In genomic region chr1:197195100-197195499, GRCh38 we compare ENCODE assay signal across 26 cellular contexts. TPM values are rescaled to one million over a fixed set of nuclear protein-coding genes. Genes with fewer than 3 reads are reported as not detected.
A peak's percentile ranks its signal among the peaks of the same experiment; 100 is the strongest.
DNase-seq lines count a peak whose midpoint lies in the region; ATAC-seq and TF ChIP-seq lines count a peak whose summit lies in the region.
"Had no signal": no experiment of that assay in that cellular context is flagged by ENCODE, and none has a peak within 500 bp of the region (broad histone marks: within the 10 kb centered on the region; RNA-seq: fewer than 3 reads in every experiment).

No MANE protein-coding gene starts in this region.

- no peak overlapping the region for H3K4me3 ChIP-seq in GM23338
- peak overlapping the region in 1 of 2 experiments; percentile 39; a peak in 2 of 4 replicates for H3K4me3 ChIP-seq in SK-N-SH (ENCODE audit: low read depth in 2 of 2, low read length in 1 of 2)
- no peak overlapping the region for H3K4me3 ChIP-seq in fibroblast of lung (replicated peaks in 1 of 4; ENCODE audit: control extremely low read depth in 1 of 4, insufficient read depth in 1 of 4, low read depth in 3 of 4, low read length in 4 of 4)
- H3K4me3 ChIP-seq in skeletal muscle satellite cell (ENCODE audit: low read length) = peak overlapping the region; percentile 49
- H3K4me3 ChIP-seq in right lobe of liver = no peak overlapping the region
- no peak overlapping the region for H3K4me3 ChIP-seq in CD8-positive, alpha-beta memory T cell (ENCODE audit: low read length)
- no peak overlapping the region for H3K4me3 ChIP-seq in tibial artery
- H3K4me3 ChIP-seq: suprapubic skin had no signal

- H3K27me3 Mint-ChIP-seq in GM23338 (ENCODE audit: insufficient read depth, low read depth, poor library complexity) = no peaks in the 10 kb centered on the region
- H3K27me3 Mint-ChIP-seq in CD8-positive, alpha-beta memory T cell = no peaks in the 10 kb centered on the region
- H3K27me3 Mint-ChIP-seq: activated naive CD8-positive, alpha-beta T cell treated with anti-CD3 and anti-CD28 coated beads, Interleukin-2, amount 10 ng/mL, durations not matched to agents 7 days and 5 days; naive thymus-derived CD8-positive, alpha-beta T cell had no signal

- H3K9me3 Mint-ChIP-seq in GM23338 = no peaks in the 10 kb centered on the region
- no peaks in the 10 kb centered on the region for H3K9me3 Mint-ChIP-seq in CD8-positive, alpha-beta memory T cell
- H3K9me3 Mint-ChIP-seq: activated naive CD8-positive, alpha-beta T cell treated with anti-CD3 and anti-CD28 coated beads, Interleukin-2, amount 10 ng/mL, durations not matched to agents 7 days and 5 days; naive thymus-derived CD8-positive, alpha-beta T cell; WTC11 had no signal

- intact Hi-C loops in right lobe of liver (cut with DNase I) (no loop called here), tibial artery (cut with DNase I; ENCODE audit: low total_unique reads) (no loop called here)

- H3K4me1 ChIP-seq in GM23338 (ENCODE audit: insufficient read depth) (peaks cover 40% of the 10 kb centered on the region), SK-N-SH (ENCODE audit: control insufficient read depth in 1 of 2, insufficient read depth in 2 of 2, low read depth in 1 of 2, low read length in 1 of 2) (peaks cover 19 to 28% of the 10 kb centered on the region in 2 experiments; a peak in 2 of 4 replicates), fibroblast of lung (ENCODE audit: control insufficient read depth, extremely low read depth, insufficient read depth, low read length) (no peaks in the 10 kb centered on the region), skeletal muscle satellite cell (ENCODE audit: control insufficient read depth, insufficient read depth, low read length) (peaks cover 31% of the 10 kb centered on the region), right lobe of liver (peaks cover 0 to 38% (median 5%) of the 10 kb centered on the region in 4 donors), tibial artery (peaks cover 0 to 63% (median 18%) of the 10 kb centered on the region in 4 donors)
- H3K4me1 ChIP-seq in CD8-positive, alpha-beta memory T cell (ENCODE audit: insufficient read depth, low read length) = peaks cover 52% of the 10 kb centered on the region

- no peak for TF ChIP-seq POLR2A in right lobe of liver (IDR thresholded peaks at IDR 0.05)

- POLR2A ChIA-PET in SK-N-SH (lab: Yijun Ruan, JAX) = no interaction called here
- POLR2A ChIA-PET in CD8-positive, alpha-beta memory T cell (lab: Charles Lee) = no interaction called here

- TF ChIP-seq EP300 in SK-N-SH (IDR thresholded peaks at IDR 0.05; ENCODE audit: borderline replicate concordance in 1 of 2, low read depth in 1 of 2, low read length in 1 of 2) = no peak

- H3K27me3 ChIP-seq in GM23338 (ENCODE audit: insufficient read depth) = no peaks in the 10 kb centered on the region
- no peaks in the 10 kb centered on the region for H3K27me3 ChIP-seq in SK-N-SH (ENCODE audit: insufficient read depth)
- no peaks in the 10 kb centered on the region for H3K27me3 ChIP-seq in fibroblast of lung (ENCODE audit: control insufficient read depth, insufficient read depth, low read length)
- no peaks in the 10 kb centered on the region for H3K27me3 ChIP-seq in skeletal muscle satellite cell (ENCODE audit: control insufficient read depth, insufficient read depth, low read length)
- H3K27me3 ChIP-seq in right lobe of liver = no peaks in the 10 kb centered on the region
- H3K27me3 ChIP-seq in CD8-positive, alpha-beta memory T cell (ENCODE audit: insufficient read depth, low read length, poor library complexity, severe bottlenecking) = no peaks in the 10 kb centered on the region
- no peaks in the 10 kb centered on the region for H3K27me3 ChIP-seq in tibial artery
- H3K27me3 ChIP-seq: brain microvascular endothelial cell, suprapubic skin had no signal

- H2AFZ ChIP-seq in GM23338 (no peak overlapping the region), SK-N-SH (ENCODE audit: low read depth) (no peak overlapping the region), fibroblast of lung (ENCODE audit: low read length) (no peak overlapping the region)
- H2AFZ ChIP-seq: parathyroid adenoma had no signal

- peaks cover 41% of the 10 kb centered on the region for H3K4me1 Mint-ChIP-seq in GM23338
- H3K4me1 Mint-ChIP-seq in CD8-positive, alpha-beta memory T cell = peaks cover 53 to 67% (median 64%) of the 10 kb centered on the region in 3 donors

- peaks cover 9% of the 10 kb centered on the region; the same call in 1 of the 2 replicates for H3K36me3 ChIP-seq in GM23338 (ENCODE audit: insufficient read depth)
- H3K36me3 ChIP-seq in SK-N-SH (replicated peaks in 1 of 2; ENCODE audit: control insufficient read depth in 1 of 2, insufficient read depth in 2 of 2, low read length in 1 of 2) = peaks cover 24 to 29% of the 10 kb centered on the region in 2 experiments
- no peaks in the 10 kb centered on the region for H3K36me3 ChIP-seq in fibroblast of lung (ENCODE audit: control insufficient read depth, insufficient read depth, low read length)
- peaks cover 6% of the 10 kb centered on the region for H3K36me3 ChIP-seq in skeletal muscle satellite cell (ENCODE audit: insufficient read depth, low read length)
- H3K36me3 ChIP-seq in right lobe of liver = no peaks in the 10 kb centered on the region
- H3K36me3 ChIP-seq in CD8-positive, alpha-beta memory T cell (ENCODE audit: insufficient read depth, low read length) = peaks cover 2% of the 10 kb centered on the region
- H3K36me3 ChIP-seq in tibial artery = peaks cover 7 to 14% (median 14%) of the 10 kb centered on the region in 3 donors

- TF ChIP-seq RAD21 in SK-N-SH (IDR thresholded peaks at IDR 0.05; ENCODE audit: low read length) = no peak

- H3F3A ChIP-seq in GM23338 (replicated peaks; ENCODE audit: low read depth) = no peaks in the 10 kb centered on the region
- no peaks in the 10 kb centered on the region for H3F3A ChIP-seq in SK-N-SH (replicated peaks; ENCODE audit: insufficient read depth)

- H3K9me2 ChIP-seq in GM23338 (ENCODE audit: insufficient read depth) = no peaks in the 10 kb centered on the region
- no peaks in the 10 kb centered on the region for H3K9me2 ChIP-seq in SK-N-SH

- DNase-seq in GM23338 (ENCODE audit: low spot score) = no peak
- no peak for DNase-seq in SK-N-SH
- DNase-seq in fibroblast of lung (ENCODE audit: low read depth in 2 of 2) = no peak
- no peak for DNase-seq in right lobe of liver
- DNase-seq in CD8-positive, alpha-beta memory T cell = no peak
- DNase-seq in tibial artery = no peak
- DNase-seq: activated CD4-positive, alpha-beta T cell treated with anti-CD3 and anti-CD28 coated beads, Interleukin-2, amount 50 U/mL, for 4 hours; activated CD8-positive, alpha-beta memory T cell treated with anti-CD3 and anti-CD28 coated beads, Interleukin-2, amount 50 U/mL, for 48 hours; activated effector memory CD4-positive, alpha-beta T cell treated with Interleukin-2 at 50 U/mL for 16 hours; activated naive CD8-positive, alpha-beta T cell treated with anti-CD3 and anti-CD28 coated beads, Interleukin-2, amount 10 ng/mL, durations not matched to agents 7 days and 5 days; brain microvascular endothelial cell; effector memory CD4-positive, alpha-beta T cell; glutamatergic neuron; GOT3; left colon; naive thymus-derived CD8-positive, alpha-beta T cell; NCI-H1417; NCI-H510A; right cardiac atrium; T-helper 9 cell had no signal

- H3K27ac ChIP-seq in GM23338 (ENCODE audit: low read depth) = no peak overlapping the region
- peak overlapping the region in 1 of 2 experiments; percentile 68; a peak in 3 of 4 replicates for H3K27ac ChIP-seq in SK-N-SH (ENCODE audit: low read depth in 2 of 2, low read length in 1 of 2)
- H3K27ac ChIP-seq in fibroblast of lung (ENCODE audit: insufficient read depth, low read length) = no peak overlapping the region
- no peak overlapping the region for H3K27ac ChIP-seq in right lobe of liver
- H3K27ac ChIP-seq in CD8-positive, alpha-beta memory T cell (ENCODE audit: low read depth, low read length) = no peak overlapping the region
- H3K27ac ChIP-seq in tibial artery = no peak overlapping the region
- H3K27ac ChIP-seq: brain microvascular endothelial cell, HL-60, parathyroid adenoma, RWPE1, suprapubic skin had no signal

- CTCF ChIA-PET in SK-N-SH (lab: Yijun Ruan, JAX) = no interaction called here
- CTCF ChIA-PET in CD8-positive, alpha-beta memory T cell (lab: Charles Lee) = interaction anchor here (1.7 kb wide), 1 partner anchor 15 kb away, joined by 4 read pairs; no protein-coding TSS in a partner anchor

- H3K36me3 Mint-ChIP-seq in GM23338 (ENCODE audit: low read depth) = peaks cover 3% of the 10 kb centered on the region; the same call in 2 of the 3 replicates
- peaks cover 0 to 10% (median 6%) of the 10 kb centered on the region in 3 donors for H3K36me3 Mint-ChIP-seq in CD8-positive, alpha-beta memory T cell

- peaks cover 76% of the 10 kb centered on the region for H3K79me2 ChIP-seq in GM23338 (replicated peaks; ENCODE audit: insufficient read depth)
- H3K79me2 ChIP-seq in SK-N-SH (ENCODE audit: insufficient read depth) = peaks cover 84% of the 10 kb centered on the region
- peaks cover 38% of the 10 kb centered on the region for H3K79me2 ChIP-seq in fibroblast of lung (ENCODE audit: control insufficient read depth, insufficient read depth, low read length)
- H3K79me2 ChIP-seq: parathyroid adenoma had no signal

- H4K20me1 ChIP-seq in GM23338 (replicated peaks; ENCODE audit: insufficient read depth) = no peaks in the 10 kb centered on the region
- no peaks in the 10 kb centered on the region for H4K20me1 ChIP-seq in SK-N-SH (ENCODE audit: insufficient read depth)
- H4K20me1 ChIP-seq in fibroblast of lung (ENCODE audit: control insufficient read depth, extremely low read depth, insufficient read depth, low read length) = no peaks in the 10 kb centered on the region

- no peak overlapping the region for H3K4me3 Mint-ChIP-seq in GM23338
- peak overlapping the region in 1 of 7 donors; percentile 53 for H3K4me3 Mint-ChIP-seq in CD8-positive, alpha-beta memory T cell
- H3K4me3 Mint-ChIP-seq: activated naive CD8-positive, alpha-beta T cell treated with anti-CD3 and anti-CD28 coated beads, Interleukin-2, amount 10 ng/mL, durations not matched to agents 7 days and 5 days had no signal

- ATAC-seq in GM23338 (no peak), right lobe of liver (no peak)
- ATAC-seq: left colon; naive thymus-derived CD8-positive, alpha-beta T cell; right cardiac atrium; WTC11 had no signal

- H3K4me2 ChIP-seq in GM23338 (peak overlapping the region; percentile 13; the same call in 1 of the 2 replicates), SK-N-SH (peak overlapping the region; percentile 67), fibroblast of lung (ENCODE audit: extremely low read depth, insufficient read depth, low read length) (peak overlapping the region; percentile 41), skeletal muscle satellite cell (ENCODE audit: low read length) (peak overlapping the region; percentile 70)

- H3K9me3 ChIP-seq in SK-N-SH = no peaks in the 10 kb centered on the region
- H3K9me3 ChIP-seq in fibroblast of lung (ENCODE audit: control insufficient read depth, insufficient read depth, low read depth, low read length) = no peaks in the 10 kb centered on the region
- no peaks in the 10 kb centered on the region for H3K9me3 ChIP-seq in skeletal muscle satellite cell (replicated peaks; ENCODE audit: low read length)
- no peaks in the 10 kb centered on the region for H3K9me3 ChIP-seq in right lobe of liver
- no peaks in the 10 kb centered on the region for H3K9me3 ChIP-seq in CD8-positive, alpha-beta memory T cell (ENCODE audit: low read length)
- no peaks in the 10 kb centered on the region for H3K9me3 ChIP-seq in tibial artery
- H3K9me3 ChIP-seq: suprapubic skin had no signal

- no peak overlapping the region; the same call in 1 of the 2 replicates for H3K27ac Mint-ChIP-seq in GM23338
- H3K27ac Mint-ChIP-seq in CD8-positive, alpha-beta memory T cell = peak overlapping the region in 2 of 8 donors; percentile 22 to 36
- H3K27ac Mint-ChIP-seq: activated naive CD8-positive, alpha-beta T cell treated with anti-CD3 and anti-CD28 coated beads, Interleukin-2, amount 10 ng/mL, durations not matched to agents 7 days and 5 days had no signal

- H3K9ac ChIP-seq in SK-N-SH (peak overlapping the region; percentile 37; the same call in 1 of the 2 replicates), fibroblast of lung (ENCODE audit: insufficient read depth, low read length) (no peak overlapping the region), skeletal muscle satellite cell (ENCODE audit: low read depth, low read length) (peak overlapping the region; percentile 79)
- H3K9ac ChIP-seq: parathyroid adenoma had no signal

- TF ChIP-seq CTCF in GM23338 (conservative IDR thresholded peaks at IDR 0.05; ENCODE audit: low read depth in 2 of 2) (no peak), SK-N-SH (IDR thresholded peaks at IDR 0.05) (no peak), fibroblast of lung (conservative IDR thresholded peaks at IDR 0.05 in 1 of 2, IDR thresholded peaks at IDR 0.05 in 1 of 2; ENCODE audit: low read depth in 1 of 2, low read length in 2 of 2) (no peak), right lobe of liver (IDR thresholded peaks at IDR 0.05) (no peak), tibial artery (IDR thresholded peaks at IDR 0.05) (no peak)

RNA-seq across cellular contexts. Expression of gene ZBTB41, which starts 6.0 kb away (rescaled TPM):
- total RNA-seq in GM23338 (2014; rRNA removed; shearing (Covaris generic)) = 6.9 and 8.2 TPM in 2 replicates
- 1.9 and 2.2 TPM in 2 replicates for polyA plus RNA-seq in GM23338 (2016; fragmentation: Nextera tagmentation; extraction: Ambion mirVana)
- 1.1 and 1.6 TPM in 2 replicates for polyA plus RNA-seq in SK-N-SH (2012; rRNA removed)
- polyA plus RNA-seq in SK-N-SH (2012; cell fraction: cytosol; rRNA removed) = 2.1 and 2.4 TPM in 2 replicates
- 1.1 and 2.6 TPM in 2 replicates for polyA plus RNA-seq in SK-N-SH (2012; cell fraction: nucleus; rRNA removed)
- total RNA-seq in fibroblast of lung = 16.7 and 17.8 TPM in 2 replicates
- polyA plus RNA-seq in fibroblast of lung = 6.3 and 10.0 TPM in 2 replicates
- polyA plus RNA-seq in fibroblast of lung (2012) = 3.6 and 5.8 TPM in 2 replicates
- polyA minus RNA-seq in fibroblast of lung (ENCODE audit: low replicate concordance) = 4.4 and 4.8 TPM in 2 replicates
- total RNA-seq in skeletal muscle satellite cell (2012; rRNA removed) = 12.2 and 12.7 TPM in 2 replicates
- 1 to 10 TPM; 4.3 to 5.9 (median 4.9) TPM for total RNA-seq in right lobe of liver
- total RNA-seq in CD8-positive, alpha-beta memory T cell = 1 to 10 TPM; 4.7 TPM
- 1.7 TPM for polyA plus RNA-seq in CD8-positive, alpha-beta memory T cell

RNA-seq across cellular contexts. Expression of gene ASPM, which starts 48.6 kb away (rescaled TPM):
- 64.9 and 65.4 TPM in 2 replicates for total RNA-seq in GM23338 (2014; rRNA removed; shearing (Covaris generic))
- polyA plus RNA-seq in GM23338 (2016; fragmentation: Nextera tagmentation; extraction: Ambion mirVana) (35.6 and 36.8 TPM in 2 replicates), SK-N-SH (2012; rRNA removed) (3.0 and 3.3 TPM in 2 replicates), fibroblast of lung (4.4 and 15.0 TPM in 2 replicates)
- polyA plus RNA-seq in SK-N-SH (2012; cell fraction: cytosol; rRNA removed) = 3.2 and 3.7 TPM in 2 replicates
- polyA plus RNA-seq in SK-N-SH (2012; cell fraction: nucleus; rRNA removed) = 3.6 and 7.4 TPM in 2 replicates
- total RNA-seq in fibroblast of lung (1.8 and 9.7 TPM in 2 replicates), right lobe of liver (1 to 10 TPM in 3 of 6 experiments, under 1 TPM in 3; 0.20 to 4.3 (median 1.1) TPM)
- 4.6 and 12.9 TPM in 2 replicates for polyA plus RNA-seq in fibroblast of lung (2012)
- 0.39 and 1.7 TPM in 2 replicates for polyA minus RNA-seq in fibroblast of lung (ENCODE audit: low replicate concordance)
- total RNA-seq in skeletal muscle satellite cell (2012; rRNA removed) = 19.8 and 27.1 TPM in 2 replicates
- total RNA-seq in CD8-positive, alpha-beta memory T cell = 10 to 100 TPM; 18.3 to 19.2 TPM
- polyA plus RNA-seq in CD8-positive, alpha-beta memory T cell = 0.15 TPM
- polyA plus RNA-seq: naive thymus-derived CD8-positive, alpha-beta T cell had no signal

Comparison
In these comparisons a context has a peak if more than half of its experiments do, and no peak if none do; other contexts are left out.
1. H3K4me2 ChIP-seq: peak in every context shown above with its lines; median percentile 70 in skeletal muscle satellite cell; 67 in SK-N-SH; 41 in fibroblast of lung; 13 in GM23338.